In genomic region chr3:10292505-10293419, GRCh38 we compare ENCODE assay signal across 1 cellular context.
TF ChIP-seq lines count a peak whose summit lies in the region.

Gene GHRL, minus strand, starts transcription at chr3:10292947. Its CDS starts 2,767 bp downstream, at chr3:10290180.

TF ChIP-seq in K562, 482 proteins besides CTCF, POLR2A, EP300 and RAD21 (continued from another document and continues in another):
- TF ChIP-seq ATF4 (CRISPR knock-in tag; IDR thresholded peaks at IDR 0.05) (no peak), TFAP4 (CRISPR knock-in tag; IDR thresholded peaks at IDR 0.05; ENCODE audit: borderline replicate concordance) (peak; percentile 34; the same call in 1 of the 2 replicates), ZNF586 (CRISPR knock-in tag; conservative IDR thresholded peaks at IDR 0.05) (no peak), CEBPB (tag; IDR thresholded peaks at IDR 0.05) (no peak), PTRF (tag; IDR thresholded peaks at IDR 0.05) (no peak), RBM22 (IDR thresholded peaks at IDR 0.05; ENCODE audit: low read depth, low read length, poor library complexity, severe bottlenecking) (no peak), MTA1 (IDR thresholded peaks at IDR 0.05; ENCODE audit: borderline replicate concordance) (peak; percentile 44; the same call in 1 of the 2 replicates), STAT5A (IDR thresholded peaks at IDR 0.05; ENCODE audit: borderline replicate concordance, low read length) (no peak), ZSCAN29 (IDR thresholded peaks at IDR 0.05) (no peak), POLR2AphosphoS5 (IDR thresholded peaks at IDR 0.05; ENCODE audit: control insufficient read depth, insufficient read depth, low read depth, low read length) (peak; percentile 30; the same call in 1 of the 2 replicates), CREB5 (CRISPR knock-in tag; IDR thresholded peaks at IDR 0.05) (no peak), SP2 (IDR thresholded peaks at IDR 0.05; ENCODE audit: extremely low read depth, low read depth, low read length, poor library complexity, severe bottlenecking) (no peak), NFIC (IDR thresholded peaks at IDR 0.05) (no peak), ZBTB17 (CRISPR knock-in tag; IDR thresholded peaks at IDR 0.05) (peak; percentile 47; the same call in 1 of the 2 replicates), SMAD3 (CRISPR knock-in tag; conservative IDR thresholded peaks at IDR 0.05) (no peak; the same call in 1 of the 2 replicates), CREB1 (IDR thresholded peaks at IDR 0.05) (no peak), CREB1 (CRISPR knock-in tag; IDR thresholded peaks at IDR 0.05) (no peak), U2AF1 (optimal IDR thresholded peaks at IDR 0.05; ENCODE audit: low read depth, low read length) (no peak), MCM5 (IDR thresholded peaks at IDR 0.05; ENCODE audit: low read depth) (no peak), IRF2 (CRISPR knock-in tag; IDR thresholded peaks at IDR 0.05) (no peak), GABPB2 (CRISPR knock-in tag; conservative IDR thresholded peaks at IDR 0.05) (no peak), ZNF124 (CRISPR knock-in tag; IDR thresholded peaks at IDR 0.05) (no peak), KHSRP (IDR thresholded peaks at IDR 0.05) (no peak), TGIF2 (CRISPR knock-in tag; IDR thresholded peaks at IDR 0.05) (no peak), HES1 (IDR thresholded peaks at IDR 0.05; ENCODE audit: low read depth) (no peak), BCL6 (CRISPR knock-in tag; IDR thresholded peaks at IDR 0.05) (no peak), ETV5 (CRISPR knock-in tag; IDR thresholded peaks at IDR 0.05; ENCODE audit: low read depth) (peak; percentile 74; the same call in 1 of the 2 replicates), ZFPM2 (CRISPR knock-in tag; IDR thresholded peaks at IDR 0.05) (no peak), ZC3H11A (IDR thresholded peaks at IDR 0.05; ENCODE audit: low read depth, low read length) (no peak), PKNOX1 (IDR thresholded peaks at IDR 0.05) (peak; percentile 85), HNRNPLL (IDR thresholded peaks at IDR 0.05; ENCODE audit: low read depth, low read length, poor library complexity, severe bottlenecking) (no peak), ILK (tag; IDR thresholded peaks at IDR 0.05; ENCODE audit: borderline replicate concordance, low read depth) (no peak), THRB (CRISPR knock-in tag; conservative IDR thresholded peaks at IDR 0.05) (no peak), ZNF280A (IDR thresholded peaks at IDR 0.05; ENCODE audit: low read depth, partially characterized antibody) (no peak), ZNF197 (CRISPR knock-in tag; IDR thresholded peaks at IDR 0.05; ENCODE audit: low read depth) (no peak), ZC3H4 (CRISPR knock-in tag; IDR thresholded peaks at IDR 0.05; ENCODE audit: borderline replicate concordance) (no peak), SMARCE1 (IDR thresholded peaks at IDR 0.05) (peak; percentile 85; the same call in 1 of the 2 replicates), ZNF347 (CRISPR knock-in tag; IDR thresholded peaks at IDR 0.05; ENCODE audit: low read depth) (no peak), RFX5 (IDR thresholded peaks at IDR 0.05; ENCODE audit: low read depth, low read length) (no peak), FOXM1 (IDR thresholded peaks at IDR 0.05; ENCODE audit: low read depth) (no peak), FOXM1 (CRISPR knock-in tag; IDR thresholded peaks at IDR 0.05; ENCODE audit: low read depth) (no peak), BRD9 (IDR thresholded peaks at IDR 0.05; ENCODE audit: low read depth, partially characterized antibody) (no peak), HDAC3 (IDR thresholded peaks at IDR 0.05; ENCODE audit: borderline replicate concordance, partially characterized antibody) (no peak), SMARCB1 (IDR thresholded peaks at IDR 0.05; ENCODE audit: insufficient read length, low read depth) (no peak), SPI1 (IDR thresholded peaks at IDR 0.05; ENCODE audit: borderline replicate concordance, low read depth, low read length) (peak; percentile 73; the same call in 1 of the 2 replicates), DPF2 (IDR thresholded peaks at IDR 0.05) (peak; percentile 79), CCNT2 (IDR thresholded peaks at IDR 0.05; ENCODE audit: borderline replicate concordance, extremely low read depth, insufficient read length, low read depth, low read length) (peak; percentile 30), SAFB2 (IDR thresholded peaks at IDR 0.05; ENCODE audit: borderline replicate concordance, low read depth, low read length, severe bottlenecking) (no peak), PML (IDR thresholded peaks at IDR 0.05; ENCODE audit: low read length) (0 out of 2 replicates have a peak, but pooled peaks have one; percentile 40), ZNF76 (CRISPR knock-in tag; IDR thresholded peaks at IDR 0.05; ENCODE audit: borderline replicate concordance) (no peak), ARNT (IDR thresholded peaks at IDR 0.05) (no peak), U2AF2 (optimal IDR thresholded peaks at IDR 0.05; ENCODE audit: low read depth, low read length) (no peak), HINFP (tag; conservative IDR thresholded peaks at IDR 0.05; ENCODE audit: low read depth) (no peak), ZBTB12 (CRISPR knock-in tag; IDR thresholded peaks at IDR 0.05) (no peak), SOX6 (IDR thresholded peaks at IDR 0.05) (peak; percentile 44; the same call in 1 of the 2 replicates), REST (CRISPR knock-in tag; IDR thresholded peaks at IDR 0.05; ENCODE audit: low read depth) (no peak)
